1 cellular context compared by ENCODE assay signal in genomic region chr22:24580276-24580675, GRCh38.
TF ChIP-seq lines count a peak whose summit lies in the region.

No MANE protein-coding gene starts in this region.

TF ChIP-seq in HepG2, 621 proteins besides CTCF, POLR2A, EP300 and RAD21:
- TF ChIP-seq ZNF687 (CRISPR knock-in tag; IDR thresholded peaks at IDR 0.05) (0 out of 2 replicates have a peak, but pooled peaks have one; percentile 10), CEBPB (IDR thresholded peaks at IDR 0.05; ENCODE audit: borderline replicate concordance, low read depth, low read length) (peak; percentile 31; the same call in 1 of the 2 replicates), MATR3 (CRISPR knock-in tag; IDR thresholded peaks at IDR 0.05) (no peak), ZIK1 (CRISPR knock-in tag; IDR thresholded peaks at IDR 0.05; ENCODE audit: borderline replicate concordance, low read depth) (no peak), ATAD3A (CRISPR knock-in tag; IDR thresholded peaks at IDR 0.05) (no peak), RBFOX2 (IDR thresholded peaks at IDR 0.05; ENCODE audit: low read depth, low read length) (no peak), ZNF552 (CRISPR knock-in tag; IDR thresholded peaks at IDR 0.05; ENCODE audit: borderline replicate concordance) (no peak), ZNF350 (CRISPR knock-in tag; IDR thresholded peaks at IDR 0.05; ENCODE audit: borderline replicate concordance, low read depth) (no peak)
